ENCODE assay signal across 1 cellular context in the genomic region with DNA sequence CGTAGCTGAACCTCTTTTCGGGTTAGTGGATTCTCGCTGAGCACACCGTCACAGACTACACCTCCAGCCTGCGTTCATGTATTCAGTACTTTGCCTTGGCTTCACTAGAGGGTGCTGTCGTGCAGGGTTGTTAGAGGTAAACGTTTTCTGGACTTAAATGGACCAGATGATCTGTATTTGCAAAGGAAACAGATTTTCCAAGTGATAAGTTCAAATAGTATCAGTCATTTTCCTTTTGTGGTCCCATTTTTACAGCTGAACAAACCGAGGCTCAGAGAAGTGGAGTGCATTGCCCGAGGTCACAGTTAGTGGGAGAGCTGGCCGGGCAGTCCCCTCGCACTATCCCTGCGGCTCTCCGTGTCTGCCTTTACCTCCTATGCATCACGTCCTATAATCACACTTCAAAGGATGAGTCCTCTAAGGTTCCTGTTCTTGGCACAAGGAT.
TF ChIP-seq lines count a peak whose summit lies in the region.

No MANE protein-coding gene starts in this region.

TF ChIP-seq in HepG2, 621 proteins besides CTCF, POLR2A, EP300 and RAD21 (continued from another document and continues in another):
- TF ChIP-seq, protein P1, sequence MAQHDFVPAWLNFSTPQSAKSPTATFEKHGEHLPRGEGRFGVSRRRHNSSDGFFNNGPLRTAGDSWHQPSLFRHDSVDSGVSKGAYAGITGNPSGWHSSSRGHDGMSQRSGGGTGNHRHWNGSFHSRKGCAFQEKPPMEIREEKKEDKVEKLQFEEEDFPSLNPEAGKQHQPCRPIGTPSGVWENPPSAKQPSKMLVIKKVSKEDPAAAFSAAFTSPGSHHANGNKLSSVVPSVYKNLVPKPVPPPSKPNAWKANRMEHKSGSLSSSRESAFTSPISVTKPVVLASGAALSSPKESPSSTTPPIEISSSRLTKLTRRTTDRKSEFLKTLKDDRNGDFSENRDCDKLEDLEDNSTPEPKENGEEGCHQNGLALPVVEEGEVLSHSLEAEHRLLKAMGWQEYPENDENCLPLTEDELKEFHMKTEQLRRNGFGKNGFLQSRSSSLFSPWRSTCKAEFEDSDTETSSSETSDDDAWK (CRISPR knock-in tag; IDR thresholded peaks at IDR 0.05), result no peak
- TF ChIP-seq ZNF567 (CRISPR knock-in tag; IDR thresholded peaks at IDR 0.05; ENCODE audit: borderline replicate concordance) (peak; percentile 52; the same call in 1 of the 2 replicates), ZNF383 (CRISPR knock-in tag; IDR thresholded peaks at IDR 0.05; ENCODE audit: borderline replicate concordance) (no peak), PITX1 (CRISPR knock-in tag; IDR thresholded peaks at IDR 0.05) (0 out of 2 replicates have a peak, but pooled peaks have one; percentile 28), FOXO4 (CRISPR knock-in tag; conservative IDR thresholded peaks at IDR 0.05) (0 out of 2 replicates have a peak, but pooled peaks have one; percentile 92), MED13 (CRISPR knock-in tag; IDR thresholded peaks at IDR 0.05) (no peak), SAP130 (CRISPR knock-in tag; IDR thresholded peaks at IDR 0.05; ENCODE audit: low read depth) (peak; percentile 26; the same call in 1 of the 2 replicates), MIXL1 (CRISPR knock-in tag; IDR thresholded peaks at IDR 0.05) (0 out of 2 replicates have a peak, but pooled peaks have one; percentile 28), BCL6 (CRISPR knock-in tag; IDR thresholded peaks at IDR 0.05) (peak; percentile 35; the same call in 1 of the 2 replicates), ZBTB4 (CRISPR knock-in tag; IDR thresholded peaks at IDR 0.05; ENCODE audit: borderline replicate concordance) (peak; percentile 79; the same call in 1 of the 2 replicates), ZNF274 (CRISPR knock-in tag; IDR thresholded peaks at IDR 0.05) (0 out of 2 replicates have a peak, but pooled peaks have one; percentile 26), HDAC2 (CRISPR knock-in tag; IDR thresholded peaks at IDR 0.05) (0 out of 2 replicates have a peak, but pooled peaks have one; percentile 26), ZNF629 (CRISPR knock-in tag; conservative IDR thresholded peaks at IDR 0.05) (peak; percentile 85), XRCC5 (optimal IDR thresholded peaks at IDR 0.05; ENCODE audit: low read length) (peak; percentile 92), RXRA (CRISPR knock-in tag; IDR thresholded peaks at IDR 0.05) (peak; percentile 20; the same call in 1 of the 2 replicates), ZBTB7B (CRISPR knock-in tag; IDR thresholded peaks at IDR 0.05) (0 out of 2 replicates have a peak, but pooled peaks have one; percentile 23), ZSCAN25 (CRISPR knock-in tag; IDR thresholded peaks at IDR 0.05) (peak; percentile 29; the same call in 1 of the 2 replicates), HNRNPLL (IDR thresholded peaks at IDR 0.05; ENCODE audit: low read depth, low read length, poor library complexity, severe bottlenecking) (no peak), SOX13 (IDR thresholded peaks at IDR 0.05) (no peak), SOX13 (CRISPR knock-in tag; conservative IDR thresholded peaks at IDR 0.05 in 1 of 2, IDR thresholded peaks at IDR 0.05 in 1 of 2) (0 out of 4 replicates have a peak, but pooled peaks of 1 of the 2 experiments have one; percentile 21), SOX6 (IDR thresholded peaks at IDR 0.05) (no peak), SOX6 (CRISPR knock-in tag; IDR thresholded peaks at IDR 0.05) (peak; percentile 54; the same call in 1 of the 2 replicates), IRF2 (CRISPR knock-in tag; IDR thresholded peaks at IDR 0.05) (peak; percentile 55), ZMYM2 (CRISPR knock-in tag; IDR thresholded peaks at IDR 0.05) (peak; percentile 46; the same call in 1 of the 2 replicates), FOXA1 (IDR thresholded peaks at IDR 0.05) (no peak), FOXA1 (CRISPR knock-in tag; IDR thresholded peaks at IDR 0.05) (0 out of 2 replicates have a peak, but pooled peaks have one; percentile 24), GLI4 (CRISPR knock-in tag; IDR thresholded peaks at IDR 0.05; ENCODE audit: borderline replicate concordance) (0 out of 2 replicates have a peak, but pooled peaks have one; percentile 31)
- TF ChIP-seq, protein P2, sequence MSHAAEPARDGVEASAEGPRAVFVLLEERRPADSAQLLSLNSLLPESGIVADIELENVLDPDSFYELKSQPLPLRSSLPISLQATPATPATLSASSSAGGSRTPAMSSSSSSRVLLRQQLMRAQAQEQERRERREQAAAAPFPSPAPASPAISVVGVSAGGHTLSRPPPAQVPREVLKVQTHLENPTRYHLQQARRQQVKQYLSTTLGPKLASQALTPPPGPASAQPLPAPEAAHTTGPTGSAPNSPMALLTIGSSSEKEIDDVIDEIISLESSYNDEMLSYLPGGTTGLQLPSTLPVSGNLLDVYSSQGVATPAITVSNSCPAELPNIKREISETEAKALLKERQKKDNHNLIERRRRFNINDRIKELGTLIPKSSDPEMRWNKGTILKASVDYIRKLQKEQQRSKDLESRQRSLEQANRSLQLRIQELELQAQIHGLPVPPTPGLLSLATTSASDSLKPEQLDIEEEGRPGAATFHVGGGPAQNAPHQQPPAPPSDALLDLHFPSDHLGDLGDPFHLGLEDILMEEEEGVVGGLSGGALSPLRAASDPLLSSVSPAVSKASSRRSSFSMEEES (CRISPR knock-in tag; IDR thresholded peaks at IDR 0.05), result no peak
- TF ChIP-seq, protein P3, sequence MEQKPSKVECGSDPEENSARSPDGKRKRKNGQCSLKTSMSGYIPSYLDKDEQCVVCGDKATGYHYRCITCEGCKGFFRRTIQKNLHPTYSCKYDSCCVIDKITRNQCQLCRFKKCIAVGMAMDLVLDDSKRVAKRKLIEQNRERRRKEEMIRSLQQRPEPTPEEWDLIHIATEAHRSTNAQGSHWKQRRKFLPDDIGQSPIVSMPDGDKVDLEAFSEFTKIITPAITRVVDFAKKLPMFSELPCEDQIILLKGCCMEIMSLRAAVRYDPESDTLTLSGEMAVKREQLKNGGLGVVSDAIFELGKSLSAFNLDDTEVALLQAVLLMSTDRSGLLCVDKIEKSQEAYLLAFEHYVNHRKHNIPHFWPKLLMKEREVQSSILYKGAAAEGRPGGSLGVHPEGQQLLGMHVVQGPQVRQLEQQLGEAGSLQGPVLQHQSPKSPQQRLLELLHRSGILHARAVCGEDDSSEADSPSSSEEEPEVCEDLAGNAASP (CRISPR knock-in tag; IDR thresholded peaks at IDR 0.05; ENCODE audit: borderline replicate concordance), result peak; percentile 80
- TF ChIP-seq, protein P4, sequence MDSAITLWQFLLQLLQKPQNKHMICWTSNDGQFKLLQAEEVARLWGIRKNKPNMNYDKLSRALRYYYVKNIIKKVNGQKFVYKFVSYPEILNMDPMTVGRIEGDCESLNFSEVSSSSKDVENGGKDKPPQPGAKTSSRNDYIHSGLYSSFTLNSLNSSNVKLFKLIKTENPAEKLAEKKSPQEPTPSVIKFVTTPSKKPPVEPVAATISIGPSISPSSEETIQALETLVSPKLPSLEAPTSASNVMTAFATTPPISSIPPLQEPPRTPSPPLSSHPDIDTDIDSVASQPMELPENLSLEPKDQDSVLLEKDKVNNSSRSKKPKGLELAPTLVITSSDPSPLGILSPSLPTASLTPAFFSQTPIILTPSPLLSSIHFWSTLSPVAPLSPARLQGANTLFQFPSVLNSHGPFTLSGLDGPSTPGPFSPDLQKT (CRISPR knock-in tag; IDR thresholded peaks at IDR 0.05; ENCODE audit: borderline replicate concordance), result no peak
- TF ChIP-seq, protein P5, sequence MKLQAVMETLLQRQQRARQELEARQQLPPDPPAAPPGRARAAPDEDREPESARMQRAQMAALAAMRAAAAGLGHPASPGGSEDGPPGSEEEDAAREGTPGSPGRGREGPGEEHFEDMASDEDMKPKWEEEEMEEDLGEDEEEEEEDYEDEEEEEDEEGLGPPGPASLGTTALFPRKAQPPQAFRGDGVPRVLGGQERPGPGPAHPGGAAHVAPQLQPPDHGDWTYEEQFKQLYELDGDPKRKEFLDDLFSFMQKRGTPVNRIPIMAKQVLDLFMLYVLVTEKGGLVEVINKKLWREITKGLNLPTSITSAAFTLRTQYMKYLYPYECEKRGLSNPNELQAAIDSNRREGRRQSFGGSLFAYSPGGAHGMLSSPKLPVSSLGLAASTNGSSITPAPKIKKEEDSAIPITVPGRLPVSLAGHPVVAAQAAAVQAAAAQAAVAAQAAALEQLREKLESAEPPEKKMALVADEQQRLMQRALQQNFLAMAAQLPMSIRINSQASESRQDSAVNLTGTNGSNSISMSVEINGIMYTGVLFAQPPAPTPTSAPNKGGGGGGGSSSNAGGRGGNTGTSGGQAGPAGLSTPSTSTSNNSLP (IDR thresholded peaks at IDR 0.05; ENCODE audit: low read depth, low read length), result no peak
- TF ChIP-seq, protein P6, sequence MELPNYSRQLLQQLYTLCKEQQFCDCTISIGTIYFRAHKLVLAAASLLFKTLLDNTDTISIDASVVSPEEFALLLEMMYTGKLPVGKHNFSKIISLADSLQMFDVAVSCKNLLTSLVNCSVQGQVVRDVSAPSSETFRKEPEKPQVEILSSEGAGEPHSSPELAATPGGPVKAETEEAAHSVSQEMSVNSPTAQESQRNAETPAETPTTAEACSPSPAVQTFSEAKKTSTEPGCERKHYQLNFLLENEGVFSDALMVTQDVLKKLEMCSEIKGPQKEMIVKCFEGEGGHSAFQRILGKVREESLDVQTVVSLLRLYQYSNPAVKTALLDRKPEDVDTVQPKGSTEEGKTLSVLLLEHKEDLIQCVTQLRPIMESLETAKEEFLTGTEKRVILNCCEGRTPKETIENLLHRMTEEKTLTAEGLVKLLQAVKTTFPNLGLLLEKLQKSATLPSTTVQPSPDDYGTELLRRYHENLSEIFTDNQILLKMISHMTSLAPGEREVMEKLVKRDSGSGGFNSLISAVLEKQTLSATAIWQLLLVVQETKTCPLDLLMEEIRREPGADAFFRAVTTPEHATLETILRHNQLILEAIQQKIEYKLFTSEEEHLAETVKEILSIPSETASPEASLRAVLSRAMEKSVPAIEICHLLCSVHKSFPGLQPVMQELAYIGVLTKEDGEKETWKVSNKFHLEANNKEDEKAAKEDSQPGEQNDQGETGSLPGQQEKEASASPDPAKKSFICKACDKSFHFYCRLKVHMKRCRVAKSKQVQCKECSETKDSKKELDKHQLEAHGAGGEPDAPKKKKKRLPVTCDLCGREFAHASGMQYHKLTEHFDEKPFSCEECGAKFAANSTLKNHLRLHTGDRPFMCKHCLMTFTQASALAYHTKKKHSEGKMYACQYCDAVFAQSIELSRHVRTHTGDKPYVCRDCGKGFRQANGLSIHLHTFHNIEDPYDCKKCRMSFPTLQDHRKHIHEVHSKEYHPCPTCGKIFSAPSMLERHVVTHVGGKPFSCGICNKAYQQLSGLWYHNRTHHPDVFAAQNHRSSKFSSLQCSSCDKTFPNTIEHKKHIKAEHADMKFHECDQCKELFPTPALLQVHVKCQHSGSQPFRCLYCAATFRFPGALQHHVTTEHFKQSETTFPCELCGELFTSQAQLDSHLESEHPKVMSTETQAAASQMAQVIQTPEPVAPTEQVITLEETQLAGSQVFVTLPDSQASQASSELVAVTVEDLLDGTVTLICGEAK (IDR thresholded peaks at IDR 0.05), result no peak
- TF ChIP-seq, protein P6 (CRISPR knock-in tag; IDR thresholded peaks at IDR 0.05), result no peak
